Comparison of ENCODE assay signal across 1 cellular context in the genomic region with DNA sequence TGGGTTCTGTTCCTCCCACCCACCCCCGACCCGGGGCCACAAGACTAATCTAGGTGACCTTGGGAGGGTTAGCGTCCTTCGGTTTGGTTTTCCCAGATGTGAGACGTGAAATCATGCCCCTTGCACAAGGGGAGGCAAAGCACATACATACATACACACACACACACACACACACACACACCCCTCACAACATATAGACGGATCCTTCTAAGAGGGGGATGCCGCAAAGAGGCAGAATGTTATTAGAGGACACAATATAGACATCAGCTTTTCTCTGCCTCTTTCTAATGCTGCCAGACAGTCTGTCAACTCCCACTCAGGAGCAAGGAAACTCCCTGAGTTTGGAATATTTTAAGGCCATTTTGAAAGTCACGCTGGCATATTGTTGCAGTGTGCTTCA.
TF ChIP-seq lines count a peak whose summit lies in the region.

No MANE protein-coding gene starts in this region.

TF ChIP-seq in HEK293, 187 proteins besides CTCF, POLR2A, EP300 and RAD21 (continued from another document):
- TF ChIP-seq, protein P1, sequence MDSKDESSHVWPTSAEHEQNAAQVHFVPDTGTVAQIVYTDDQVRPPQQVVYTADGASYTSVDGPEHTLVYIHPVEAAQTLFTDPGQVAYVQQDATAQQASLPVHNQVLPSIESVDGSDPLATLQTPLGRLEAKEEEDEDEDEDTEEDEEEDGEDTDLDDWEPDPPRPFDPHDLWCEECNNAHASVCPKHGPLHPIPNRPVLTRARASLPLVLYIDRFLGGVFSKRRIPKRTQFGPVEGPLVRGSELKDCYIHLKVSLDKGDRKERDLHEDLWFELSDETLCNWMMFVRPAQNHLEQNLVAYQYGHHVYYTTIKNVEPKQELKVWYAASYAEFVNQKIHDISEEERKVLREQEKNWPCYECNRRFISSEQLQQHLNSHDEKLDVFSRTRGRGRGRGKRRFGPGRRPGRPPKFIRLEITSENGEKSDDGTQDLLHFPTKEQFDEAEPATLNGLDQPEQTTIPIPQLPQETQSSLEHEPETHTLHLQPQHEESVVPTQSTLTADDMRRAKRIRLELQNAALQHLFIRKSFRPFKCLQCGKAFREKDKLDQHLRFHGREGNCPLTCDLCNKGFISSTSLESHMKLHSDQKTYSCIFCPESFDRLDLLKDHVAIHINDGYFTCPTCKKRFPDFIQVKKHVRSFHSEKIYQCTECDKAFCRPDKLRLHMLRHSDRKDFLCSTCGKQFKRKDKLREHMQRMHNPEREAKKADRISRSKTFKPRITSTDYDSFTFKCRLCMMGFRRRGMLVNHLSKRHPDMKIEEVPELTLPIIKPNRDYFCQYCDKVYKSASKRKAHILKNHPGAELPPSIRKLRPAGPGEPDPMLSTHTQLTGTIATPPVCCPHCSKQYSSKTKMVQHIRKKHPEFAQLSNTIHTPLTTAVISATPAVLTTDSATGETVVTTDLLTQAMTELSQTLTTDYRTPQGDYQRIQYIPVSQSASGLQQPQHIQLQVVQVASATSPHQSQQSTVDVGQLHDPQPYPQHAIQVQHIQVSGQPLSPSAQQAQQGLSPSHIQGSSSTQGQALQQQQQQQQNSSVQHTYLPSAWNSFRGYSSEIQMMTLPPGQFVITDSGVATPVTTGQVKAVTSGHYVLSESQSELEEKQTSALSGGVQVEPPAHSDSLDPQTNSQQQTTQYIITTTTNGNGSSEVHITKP (tag by site-specific recombination; IDR thresholded peaks at IDR 0.05): peak; percentile 67
- TF ChIP-seq ZNF114 (tag by site-specific recombination; IDR thresholded peaks at IDR 0.05) (no peak), ZNF777 (tag by site-specific recombination; IDR thresholded peaks at IDR 0.05; ENCODE audit: borderline replicate concordance) (peak; percentile 50; the same call in 1 of the 2 replicates), ZNF335 (tag by site-specific recombination; conservative IDR thresholded peaks at IDR 0.05) (peak; percentile 48; the same call in 1 of the 2 replicates), HOXA7 (CRISPR knock-in tag; IDR thresholded peaks at IDR 0.05; ENCODE audit: borderline replicate concordance) (no peak), SP7 (tag by site-specific recombination; IDR thresholded peaks at IDR 0.05) (0 out of 2 replicates have a peak, but pooled peaks have one; percentile 11)
- TF ChIP-seq, protein P2, sequence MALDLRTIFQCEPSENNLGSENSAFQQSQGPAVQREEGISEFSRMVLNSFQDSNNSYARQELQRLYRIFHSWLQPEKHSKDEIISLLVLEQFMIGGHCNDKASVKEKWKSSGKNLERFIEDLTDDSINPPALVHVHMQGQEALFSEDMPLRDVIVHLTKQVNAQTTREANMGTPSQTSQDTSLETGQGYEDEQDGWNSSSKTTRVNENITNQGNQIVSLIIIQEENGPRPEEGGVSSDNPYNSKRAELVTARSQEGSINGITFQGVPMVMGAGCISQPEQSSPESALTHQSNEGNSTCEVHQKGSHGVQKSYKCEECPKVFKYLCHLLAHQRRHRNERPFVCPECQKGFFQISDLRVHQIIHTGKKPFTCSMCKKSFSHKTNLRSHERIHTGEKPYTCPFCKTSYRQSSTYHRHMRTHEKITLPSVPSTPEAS (tag by site-specific recombination; IDR thresholded peaks at IDR 0.05): peak; percentile 87
- TF ChIP-seq, protein P3, sequence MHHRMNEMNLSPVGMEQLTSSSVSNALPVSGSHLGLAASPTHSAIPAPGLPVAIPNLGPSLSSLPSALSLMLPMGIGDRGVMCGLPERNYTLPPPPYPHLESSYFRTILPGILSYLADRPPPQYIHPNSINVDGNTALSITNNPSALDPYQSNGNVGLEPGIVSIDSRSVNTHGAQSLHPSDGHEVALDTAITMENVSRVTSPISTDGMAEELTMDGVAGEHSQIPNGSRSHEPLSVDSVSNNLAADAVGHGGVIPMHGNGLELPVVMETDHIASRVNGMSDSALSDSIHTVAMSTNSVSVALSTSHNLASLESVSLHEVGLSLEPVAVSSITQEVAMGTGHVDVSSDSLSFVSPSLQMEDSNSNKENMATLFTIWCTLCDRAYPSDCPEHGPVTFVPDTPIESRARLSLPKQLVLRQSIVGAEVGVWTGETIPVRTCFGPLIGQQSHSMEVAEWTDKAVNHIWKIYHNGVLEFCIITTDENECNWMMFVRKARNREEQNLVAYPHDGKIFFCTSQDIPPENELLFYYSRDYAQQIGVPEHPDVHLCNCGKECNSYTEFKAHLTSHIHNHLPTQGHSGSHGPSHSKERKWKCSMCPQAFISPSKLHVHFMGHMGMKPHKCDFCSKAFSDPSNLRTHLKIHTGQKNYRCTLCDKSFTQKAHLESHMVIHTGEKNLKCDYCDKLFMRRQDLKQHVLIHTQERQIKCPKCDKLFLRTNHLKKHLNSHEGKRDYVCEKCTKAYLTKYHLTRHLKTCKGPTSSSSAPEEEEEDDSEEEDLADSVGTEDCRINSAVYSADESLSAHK (tag by site-specific recombination; IDR thresholded peaks at IDR 0.05): no peak
